ENCODE assay signal across 9 cellular contexts in genomic region chr14:64444984-64445845, GRCh38. TPM values are rescaled to one million over a fixed set of nuclear protein-coding genes. Genes with fewer than 3 reads are reported as not detected.
DNase-seq lines count a peak whose midpoint lies in the region; ATAC-seq and TF ChIP-seq lines count a peak whose summit lies in the region.
"Had no signal": no experiment of that assay in that cellular context is flagged by ENCODE, and none has a peak within 500 bp of the region (broad histone marks: within the 10 kb centered on the region; RNA-seq: fewer than 3 reads in every experiment).

No MANE protein-coding gene starts in this region.

- TF ChIP-seq CTCF in ascending aorta (IDR thresholded peaks at IDR 0.05) (no peak), left ventricle myocardium inferior (IDR thresholded peaks at IDR 0.05; ENCODE audit: borderline replicate concordance) (no peak)

- no peak overlapping the region for H3K4me2 ChIP-seq in mesenchymal stem cell (ENCODE audit: low read length, poor library complexity, severe bottlenecking)

- no peak overlapping the region for H2BK120ac ChIP-seq in mesenchymal stem cell (ENCODE audit: low read depth, low read length)

- no peak overlapping the region for H4K8ac ChIP-seq in mesenchymal stem cell (ENCODE audit: low read length)

- 57% methylated on average over 6 of the region's 7 CpGs for WGBS in mesenchymal stem cell
- 95% methylated on average over 7 of the region's 7 CpGs for WGBS in thymus

- peak overlapping the region in 1 of 2 experiments; percentile 15 for H2BK12ac ChIP-seq in mesenchymal stem cell (ENCODE audit: low read length in 2 of 2)

- H2BK5ac ChIP-seq in mesenchymal stem cell (ENCODE audit: low read depth, low read length, poor library complexity, severe bottlenecking): peak overlapping the region; percentile 67

- DNase-seq in DMS 273 (lab: John Stamatoyannopoulos, UW; ENCODE audit: unreplicated experiment) (peak; percentile 40), DMS 273 treated with DMSO at 0.1 percent for 48 hours (lab: John Stamatoyannopoulos, UW) (no peak), NOMO-1 (lab: John Stamatoyannopoulos, UW; ENCODE audit: unreplicated experiment in 2 of 2) (peak; percentile 74 to 85), ascending aorta (ENCODE audit: low spot score in 2 of 2) (peak in 1 of 2 donors; percentile 78), mesenchymal stem cell (peak; percentile 88), left ventricle myocardium inferior (no peak)

- no peak overlapping the region for H3K23ac ChIP-seq in mesenchymal stem cell (ENCODE audit: low read length in 2 of 2)

- peak; percentile 98 for ATAC-seq in HG02678 (IDR thresholded peaks at IDR 0.05; ENCODE audit: unreplicated experiment)

- intact Hi-C loops in ascending aorta (cut with DNase I) (loop anchor here (2.0 kb wide), 2 partner anchors 20 to 56 kb away; partner anchors contain the start of gene AKAP5), left ventricle myocardium inferior (cut with micrococcal nuclease) (no loop called here)

- H3K14ac ChIP-seq in mesenchymal stem cell (ENCODE audit: low read length in 2 of 2): no peak overlapping the region

- H3K18ac ChIP-seq in mesenchymal stem cell (ENCODE audit: low read depth in 1 of 2, low read length in 2 of 2): peak overlapping the region in 1 of 2 experiments; percentile 63

- H3K27me3 ChIP-seq in ascending aorta (no peaks in the 10 kb centered on the region), mesenchymal stem cell (ENCODE audit: control insufficient read depth in 1 of 2, insufficient read depth in 1 of 2, low read length in 2 of 2) (no peaks in the 10 kb centered on the region), thymus (ENCODE audit: control insufficient read depth, insufficient read depth) (no peaks in the 10 kb centered on the region), left ventricle myocardium inferior (ENCODE audit: low read depth) (no peaks in the 10 kb centered on the region)

- no peak overlapping the region for H4K91ac ChIP-seq in mesenchymal stem cell (ENCODE audit: low read length)

- H3K4me1 ChIP-seq in ascending aorta: peaks cover 4 to 25% of the 10 kb centered on the region in 2 donors
- peaks cover 8% of the 10 kb centered on the region for H3K4me1 ChIP-seq in mesenchymal stem cell (ENCODE audit: control insufficient read depth, insufficient read depth, low read depth, low read length)
- no peaks in the 10 kb centered on the region for H3K4me1 ChIP-seq in thymus (ENCODE audit: control insufficient read depth, insufficient read depth, low read length)
- peaks cover 25% of the 10 kb centered on the region for H3K4me1 ChIP-seq in left ventricle myocardium inferior

- peak overlapping the region; percentile 85 for H3K27ac ChIP-seq in ascending aorta
- peak overlapping the region; percentile 96 for H3K27ac ChIP-seq in mesenchymal stem cell (ENCODE audit: low read length, poor library complexity, severe bottlenecking)
- H3K27ac ChIP-seq in thymus (ENCODE audit: low read depth): peak overlapping the region; percentile 12
- no peak overlapping the region for H3K27ac ChIP-seq in left ventricle myocardium inferior (replicated peaks)
- H3K27ac ChIP-seq: 22Rv1 had no signal

- H2BK15ac ChIP-seq in mesenchymal stem cell (ENCODE audit: low read depth, poor library complexity, severe bottlenecking): no peak overlapping the region

- no peaks in the 10 kb centered on the region for H3K9me3 ChIP-seq in ascending aorta
- H3K9me3 ChIP-seq in mesenchymal stem cell (ENCODE audit: control insufficient read depth, low read length): no peaks in the 10 kb centered on the region
- no peaks in the 10 kb centered on the region for H3K9me3 ChIP-seq in thymus (ENCODE audit: control insufficient read depth)
- H3K9me3 ChIP-seq in left ventricle myocardium inferior (replicated peaks): no peaks in the 10 kb centered on the region

- peak overlapping the region; percentile 71 for H2AK5ac ChIP-seq in mesenchymal stem cell (ENCODE audit: low read length, severe bottlenecking)

- H3K4me3 ChIP-seq in ascending aorta (no peak overlapping the region), mesenchymal stem cell (ENCODE audit: insufficient read depth in 1 of 2, low read depth in 1 of 2, low read length in 2 of 2) (no peak overlapping the region), thymus (ENCODE audit: low read length) (no peak overlapping the region), left ventricle myocardium inferior (no peak overlapping the region)

- H3K4ac ChIP-seq in mesenchymal stem cell (ENCODE audit: low read depth in 1 of 2, low read length in 2 of 2): no peak overlapping the region

- H2AFZ ChIP-seq in mesenchymal stem cell (ENCODE audit: low read depth, low read length): no peak overlapping the region

- peak overlapping the region; percentile 20 for H3K9ac ChIP-seq in mesenchymal stem cell (ENCODE audit: low read length)

- H3K79me1 ChIP-seq in mesenchymal stem cell (replicated peaks; ENCODE audit: low read length, poor library complexity, severe bottlenecking): peaks cover 8% of the 10 kb centered on the region

- H3K36me3 ChIP-seq in ascending aorta: peaks cover 10 to 42% of the 10 kb centered on the region in 2 donors
- peaks cover 27 to 74% of the 10 kb centered on the region in 2 experiments for H3K36me3 ChIP-seq in mesenchymal stem cell (ENCODE audit: control insufficient read depth in 1 of 2, insufficient read depth in 2 of 2, low read depth in 1 of 2, low read length in 2 of 2)
- peaks cover 36% of the 10 kb centered on the region for H3K36me3 ChIP-seq in thymus (ENCODE audit: control insufficient read depth, insufficient read depth)
- H3K36me3 ChIP-seq in left ventricle myocardium inferior: peaks cover 58% of the 10 kb centered on the region

RNA-seq across cellular contexts. Expression of gene AKAP5, which starts 20.1 kb away (rescaled TPM):
- total RNA-seq in ascending aorta (0.11 TPM), left ventricle myocardium inferior (0.19 TPM)
- polyA plus RNA-seq in mesenchymal stem cell (2013, experiment 1 of 2): 0.77 TPM
- polyA plus RNA-seq in mesenchymal stem cell (2013, experiment 2 of 2): 0.88 TPM
- polyA plus RNA-seq in thymus: 0.71 TPM

RNA-seq across cellular contexts. Expression of gene MTHFD1, which starts 57.1 kb away (rescaled TPM):
- total RNA-seq in ascending aorta: 7.2 TPM
- polyA plus RNA-seq in mesenchymal stem cell (2013, experiment 1 of 2): 44.1 TPM
- polyA plus RNA-seq in mesenchymal stem cell (2013, experiment 2 of 2): 40.3 TPM
- polyA plus RNA-seq in thymus: 18.8 TPM
- 64.9 TPM for total RNA-seq in left ventricle myocardium inferior

RNA-seq across cellular contexts. Expression of gene ZBTB25, which starts 58.4 kb away (rescaled TPM):
- total RNA-seq in ascending aorta (2.9 TPM), left ventricle myocardium inferior (20.8 TPM)
- polyA plus RNA-seq in mesenchymal stem cell (2013, experiment 1 of 2): 5.2 TPM
- 5.1 TPM for polyA plus RNA-seq in mesenchymal stem cell (2013, experiment 2 of 2)
- 15.0 TPM for polyA plus RNA-seq in thymus

RNA-seq across cellular contexts. Expression of gene ZBTB1, which starts 59.4 kb away (rescaled TPM):
- total RNA-seq in ascending aorta (57.0 TPM), left ventricle myocardium inferior (25.9 TPM)
- polyA plus RNA-seq in mesenchymal stem cell (2013, experiment 1 of 2): 26.9 TPM
- 27.7 TPM for polyA plus RNA-seq in mesenchymal stem cell (2013, experiment 2 of 2)
- polyA plus RNA-seq in thymus: 42.0 TPM

Comparison
In these comparisons a context has a peak if more than half of its experiments do, and no peak if none do; other contexts are left out.
1. DNase-seq: peak in DMS 273 (single experiment), NOMO-1 (2 of 2) and mesenchymal stem cell (single experiment); none in DMS 273 treated with DMSO at 0.1 percent for 48 hours (single experiment) and left ventricle myocardium inferior (single experiment).